Comparison of ENCODE assay signal across 1 cellular context in the genomic region with DNA sequence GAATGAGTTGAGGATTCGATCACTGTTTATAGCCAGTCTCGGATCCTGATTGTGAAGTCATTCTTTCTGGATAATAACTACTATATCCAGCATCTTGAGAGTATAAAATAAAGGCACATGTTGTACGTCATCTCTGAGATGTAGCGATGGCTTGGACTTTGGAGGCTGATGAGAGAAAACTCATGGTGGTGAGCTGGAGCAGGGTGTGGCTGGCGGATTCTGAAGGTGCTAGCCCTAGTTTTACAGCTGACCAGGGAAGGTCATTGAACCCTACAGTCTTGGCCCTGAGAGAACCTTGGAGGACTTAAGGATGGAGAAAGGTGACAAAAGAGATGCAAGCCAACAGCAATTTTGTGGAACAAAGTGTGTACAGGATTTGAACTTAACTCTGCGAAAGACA.
TF ChIP-seq lines count a peak whose summit lies in the region.

No MANE protein-coding gene starts in this region.

TF ChIP-seq in H1, 55 proteins besides CTCF, POLR2A, EP300 and RAD21:
- TF ChIP-seq BRCA1 (IDR thresholded peaks at IDR 0.05; ENCODE audit: low read depth, low read length) (no peak), FOSL1 (IDR thresholded peaks at IDR 0.05; ENCODE audit: insufficient read depth, low read depth, low read length) (no peak), POU5F1 (IDR thresholded peaks at IDR 0.05; ENCODE audit: low read depth, low read length) (no peak), TAF1 (IDR thresholded peaks at IDR 0.05; ENCODE audit: low read depth, low read length) (no peak), ZNF274 (IDR thresholded peaks at IDR 0.05; ENCODE audit: borderline replicate concordance, extremely low read depth, low read length) (no peak), PHF8 (conservative IDR thresholded peaks at IDR 0.05; ENCODE audit: low read depth, low read length) (no peak), RBBP5 (IDR thresholded peaks at IDR 0.05; ENCODE audit: borderline replicate concordance, low read depth, low read length) (no peak), KDM5A (IDR thresholded peaks at IDR 0.05; ENCODE audit: low read length) (no peak), SIX5 (IDR thresholded peaks at IDR 0.05; ENCODE audit: low read depth, low read length) (no peak), BCL11A (IDR thresholded peaks at IDR 0.05; ENCODE audit: low read depth in 2 of 2, low read length in 2 of 2) (no peak), EGR1 (IDR thresholded peaks at IDR 0.05; ENCODE audit: borderline replicate concordance, low read depth, low read length) (no peak), BACH1 (IDR thresholded peaks at IDR 0.05; ENCODE audit: low read length) (no peak), SUZ12 (IDR thresholded peaks at IDR 0.05; ENCODE audit: low read length) (no peak), SP2 (IDR thresholded peaks at IDR 0.05; ENCODE audit: low read length) (no peak), KDM4A (IDR thresholded peaks at IDR 0.05; ENCODE audit: low read depth, low read length, severe bottlenecking) (no peak)
- TF ChIP-seq, protein P1, sequence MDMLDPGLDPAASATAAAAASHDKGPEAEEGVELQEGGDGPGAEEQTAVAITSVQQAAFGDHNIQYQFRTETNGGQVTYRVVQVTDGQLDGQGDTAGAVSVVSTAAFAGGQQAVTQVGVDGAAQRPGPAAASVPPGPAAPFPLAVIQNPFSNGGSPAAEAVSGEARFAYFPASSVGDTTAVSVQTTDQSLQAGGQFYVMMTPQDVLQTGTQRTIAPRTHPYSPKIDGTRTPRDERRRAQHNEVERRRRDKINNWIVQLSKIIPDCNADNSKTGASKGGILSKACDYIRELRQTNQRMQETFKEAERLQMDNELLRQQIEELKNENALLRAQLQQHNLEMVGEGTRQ (IDR thresholded peaks at IDR 0.05; ENCODE audit: low read length), result no peak
- TF ChIP-seq, protein P2, sequence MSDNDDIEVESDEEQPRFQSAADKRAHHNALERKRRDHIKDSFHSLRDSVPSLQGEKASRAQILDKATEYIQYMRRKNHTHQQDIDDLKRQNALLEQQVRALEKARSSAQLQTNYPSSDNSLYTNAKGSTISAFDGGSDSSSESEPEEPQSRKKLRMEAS (IDR thresholded peaks at IDR 0.05), result no peak
TF ChIP-seq in H1: peak in this region for 0.
